9 cellular contexts compared by ENCODE assay signal in genomic region chr12:12976366-12976765, GRCh38. TPM values are rescaled to one million over a fixed set of nuclear protein-coding genes. Genes with fewer than 3 reads are reported as not detected.
A peak's percentile ranks its signal among the peaks of the same experiment; 100 is the strongest.
DNase-seq lines count a peak whose midpoint lies in the region; ATAC-seq and TF ChIP-seq lines count a peak whose summit lies in the region.
"Had no signal": no experiment of that assay in that cellular context is flagged by ENCODE, and none has a peak within 500 bp of the region (broad histone marks: within the 10 kb centered on the region; RNA-seq: fewer than 3 reads in every experiment).

No MANE protein-coding gene starts in this region.

- H3K27me3 ChIP-seq in fibroblast of lung (ENCODE audit: control insufficient read depth, insufficient read depth, low read length), result no peaks in the 10 kb centered on the region
- no peaks in the 10 kb centered on the region for H3K27me3 ChIP-seq in osteoblast (ENCODE audit: insufficient read depth, low read length)

- no peak for ATAC-seq in GM21717 (IDR thresholded peaks at IDR 0.05; ENCODE audit: unreplicated experiment)
- ATAC-seq in naive thymus-derived CD8-positive, alpha-beta T cell, result no peak
- ATAC-seq: CD8-positive, alpha-beta T cell had no signal

- DNase-seq in AG08396 (ENCODE audit: low spot score) (peak; percentile 74), RWPE1 (ENCODE audit: low spot score) (peak; percentile 81), fibroblast of lung (ENCODE audit: low read depth in 2 of 2) (peak; percentile 96 to 97), osteoblast (ENCODE audit: insufficient read length, low spot score, missing footprints) (peak; percentile 65), COLO668 (lab: John Stamatoyannopoulos, UW; ENCODE audit: unreplicated experiment) (no peak), HEK293T (ENCODE audit: extremely low spot score) (no peak)
- no peak for DNase-seq in naive thymus-derived CD8-positive, alpha-beta T cell
- DNase-seq: CD8-positive, alpha-beta T cell had no signal

- CTCF ChIA-PET in RWPE1 (lab: Yijun Ruan, JAX) (interaction anchor here (0.6 to 1.4 kb wide), 2 partner anchors 103 to 140 kb away, joined by 3 to 4 read pairs; no protein-coding TSS in a partner anchor), HEK293T (lab: Yijun Ruan, JAX) (interaction anchor here (0.7 to 2.7 kb wide), 4 partner anchors 10 to 61 kb away, joined by 3 to 7 read pairs (median 3); no protein-coding TSS in a partner anchor)

- H3K36me3 ChIP-seq in fibroblast of lung (ENCODE audit: control insufficient read depth, insufficient read depth, low read length) (peaks cover 10% of the 10 kb centered on the region), osteoblast (ENCODE audit: insufficient read depth, low read length) (peaks cover 57% of the 10 kb centered on the region)

- H3K27ac ChIP-seq in RWPE1, result no peak overlapping the region
- H3K27ac ChIP-seq in fibroblast of lung (ENCODE audit: insufficient read depth, low read length), result peak overlapping the region; percentile 79
- peak overlapping the region; percentile 93 for H3K27ac ChIP-seq in osteoblast (ENCODE audit: low read depth, low read length)

- H2AFZ ChIP-seq in fibroblast of lung (ENCODE audit: low read length), result no peak overlapping the region
- no peak overlapping the region for H2AFZ ChIP-seq in osteoblast (ENCODE audit: low read length)

- TF ChIP-seq CTCF in RWPE1 (conservative IDR thresholded peaks at IDR 0.05; ENCODE audit: low read depth) (no peak), fibroblast of lung (conservative IDR thresholded peaks at IDR 0.05 in 1 of 2, IDR thresholded peaks at IDR 0.05 in 1 of 2; ENCODE audit: low read depth in 1 of 2, low read length in 2 of 2) (no peak), osteoblast (IDR thresholded peaks at IDR 0.05; ENCODE audit: extremely low read depth, low read depth, low read length) (no peak)

- H3K36me3 Mint-ChIP-seq in naive thymus-derived CD8-positive, alpha-beta T cell, result peaks cover 37 to 58% (median 46%) of the 10 kb centered on the region in 3 donors

- no peak overlapping the region for H3K4me3 Mint-ChIP-seq in naive thymus-derived CD8-positive, alpha-beta T cell
- H3K4me3 Mint-ChIP-seq: CD8-positive, alpha-beta T cell had no signal

- no peaks in the 10 kb centered on the region for H3K9me3 ChIP-seq in fibroblast of lung (ENCODE audit: control insufficient read depth, insufficient read depth, low read depth, low read length)
- no peaks in the 10 kb centered on the region for H3K9me3 ChIP-seq in osteoblast (ENCODE audit: low read depth, low read length)

- no peak overlapping the region for H3K27ac Mint-ChIP-seq in naive thymus-derived CD8-positive, alpha-beta T cell
- H3K27ac Mint-ChIP-seq: CD8-positive, alpha-beta T cell had no signal

- H3K4me3 ChIP-seq in fibroblast of lung (replicated peaks in 1 of 4; ENCODE audit: control extremely low read depth in 1 of 4, insufficient read depth in 1 of 4, low read depth in 3 of 4, low read length in 4 of 4), result no peak overlapping the region
- H3K4me3 ChIP-seq in osteoblast (ENCODE audit: insufficient read depth, low read length), result no peak overlapping the region

- POLR2A ChIA-PET in RWPE1 (lab: Yijun Ruan, JAX; ENCODE audit: low non-redundant PET), result no interaction called here
- POLR2A ChIA-PET in naive thymus-derived CD8-positive, alpha-beta T cell (lab: Charles Lee), result interaction anchor here (0.6 kb wide), 1 partner anchor 43 kb away, joined by 4 read pairs; no protein-coding TSS in a partner anchor
- POLR2A ChIA-PET in HEK293T (lab: Yijun Ruan, JAX), result no interaction called here

- no peaks in the 10 kb centered on the region for H3K27me3 Mint-ChIP-seq in naive thymus-derived CD8-positive, alpha-beta T cell

- H3K4me2 ChIP-seq in fibroblast of lung (ENCODE audit: extremely low read depth, insufficient read depth, low read length) (no peak overlapping the region), osteoblast (ENCODE audit: insufficient read depth, low read length) (peak overlapping the region; percentile 49)

- H3K9ac ChIP-seq in fibroblast of lung (ENCODE audit: insufficient read depth, low read length), result no peak overlapping the region

- peaks cover 0 to 3% (median 0%) of the 10 kb centered on the region in 4 donors for H3K4me1 Mint-ChIP-seq in naive thymus-derived CD8-positive, alpha-beta T cell

- H3K9me3 Mint-ChIP-seq in naive thymus-derived CD8-positive, alpha-beta T cell, result peaks cover 4 to 33% (median 20%) of the 10 kb centered on the region in 9 donors

- H3K4me1 ChIP-seq in fibroblast of lung (ENCODE audit: control insufficient read depth, extremely low read depth, insufficient read depth, low read length) (peaks cover 41% of the 10 kb centered on the region), osteoblast (ENCODE audit: insufficient read depth, low read length) (peaks cover 42% of the 10 kb centered on the region)

- H4K20me1 ChIP-seq in fibroblast of lung (ENCODE audit: control insufficient read depth, extremely low read depth, insufficient read depth, low read length) (no peaks in the 10 kb centered on the region), osteoblast (ENCODE audit: insufficient read depth, low read length) (no peaks in the 10 kb centered on the region)

- H3K79me2 ChIP-seq in fibroblast of lung (ENCODE audit: control insufficient read depth, insufficient read depth, low read length), result peaks cover 5% of the 10 kb centered on the region
- H3K79me2 ChIP-seq in osteoblast (ENCODE audit: insufficient read depth, low read length), result peaks cover 18% of the 10 kb centered on the region

TF ChIP-seq in HEK293T, 16 proteins besides CTCF, POLR2A, EP300 and RAD21:
- TF ChIP-seq ZNF384 (IDR thresholded peaks at IDR 0.05) (no peak), CTBP1 (IDR thresholded peaks at IDR 0.05; ENCODE audit: borderline replicate concordance) (no peak), TARDBP (IDR thresholded peaks at IDR 0.05) (no peak), SUZ12 (IDR thresholded peaks at IDR 0.05) (no peak), HDGF (IDR thresholded peaks at IDR 0.05; ENCODE audit: borderline replicate concordance) (no peak), SP1 (IDR thresholded peaks at IDR 0.05) (no peak), FOXM1 (IDR thresholded peaks at IDR 0.05; ENCODE audit: borderline replicate concordance) (no peak), FOXA1 (IDR thresholded peaks at IDR 0.05) (no peak), ARNT (IDR thresholded peaks at IDR 0.05) (no peak)
TF ChIP-seq in HEK293T: peak in this region for 0.

RNA-seq across cellular contexts. Expression of gene HEBP1, which starts 23.7 kb away (rescaled TPM):
- 23.6 and 33.7 TPM in 2 replicates for total RNA-seq in fibroblast of lung
- 60.0 and 78.2 TPM in 2 replicates for polyA plus RNA-seq in fibroblast of lung
- polyA plus RNA-seq in fibroblast of lung (2012), result 98.9 and 153 TPM in 2 replicates
- 80.3 and 148 TPM in 2 replicates for polyA minus RNA-seq in fibroblast of lung (ENCODE audit: low replicate concordance)
- 16.6 and 20.3 TPM in 2 replicates for total RNA-seq in osteoblast
- 10 to 100 TPM in 1 of 2 experiments, 1 to 10 TPM in 1; 9.8 to 13.1 TPM for total RNA-seq in naive thymus-derived CD8-positive, alpha-beta T cell
- polyA plus RNA-seq in naive thymus-derived CD8-positive, alpha-beta T cell, result 10 to 100 TPM; 23.3 to 40.2 (median 25.8) TPM

RNA-seq across cellular contexts. Expression of gene GPRC5D, which starts 24.4 kb away (rescaled TPM):
- not detected in 2 replicates for total RNA-seq in fibroblast of lung
- 0.08 and 0.35 TPM in 2 replicates for polyA plus RNA-seq in fibroblast of lung
- 0.38 TPM in 1 of 2 replicates, not detected in the other for polyA plus RNA-seq in fibroblast of lung (2012)
- polyA minus RNA-seq in fibroblast of lung (ENCODE audit: low replicate concordance), result 3.2 and 3.5 TPM in 2 replicates
- not detected in 2 replicates for total RNA-seq in osteoblast
- not detected for total RNA-seq in naive thymus-derived CD8-positive, alpha-beta T cell
- under 1 TPM in 1 of 3 donors, not detected in 2; 0.43 TPM for polyA plus RNA-seq in naive thymus-derived CD8-positive, alpha-beta T cell
- total RNA-seq: CD8-positive, alpha-beta T cell had no signal

Comparison
In these comparisons a context has a peak if more than half of its experiments do, and no peak if none do; other contexts are left out.
1. DNase-seq: peak in AG08396 (single experiment), RWPE1 (single experiment), fibroblast of lung (2 of 2) and osteoblast (single experiment); none in naive thymus-derived CD8-positive, alpha-beta T cell (0 of 10), COLO668 (single experiment) and HEK293T (single experiment).